Comparison of ENCODE assay signal across 9 cellular contexts in the genomic region with DNA sequence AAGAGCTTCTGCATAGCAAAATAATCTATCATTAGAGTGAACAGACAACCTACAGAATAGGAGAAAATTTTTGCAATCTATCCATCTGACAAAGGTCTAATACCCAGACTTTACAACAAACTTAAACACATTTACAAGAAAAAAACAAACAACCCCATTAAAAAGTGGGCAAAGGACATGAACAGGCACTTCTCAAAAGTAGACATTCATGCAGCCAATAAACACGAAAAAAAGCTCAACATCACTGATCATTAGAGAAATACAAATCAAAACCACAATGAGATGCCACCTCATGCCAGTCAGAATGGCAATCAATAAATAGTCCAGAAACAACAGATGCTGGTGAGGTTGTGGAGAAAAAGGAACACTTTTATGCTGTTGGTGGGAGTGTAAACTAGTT. TPM values are rescaled to one million over a fixed set of nuclear protein-coding genes. Genes with fewer than 3 reads are reported as not detected.
"Had no signal": no experiment of that assay in that cellular context is flagged by ENCODE, and none has a peak within 500 bp of the region (broad histone marks: within the 10 kb centered on the region; RNA-seq: fewer than 3 reads in every experiment).

No MANE protein-coding gene starts in this region.

RNA-seq across cellular contexts. Expression of gene ABHD12B, which starts 56.8 kb away (rescaled TPM):
- total RNA-seq: activated CD4-positive, alpha-beta T cell treated with anti-CD3 and anti-CD28 coated beads, Interleukin-2, amount 10 ng/mL, durations not matched to agents 24 days and 14 days; activated CD8-positive, alpha-beta T cell treated with anti-CD3 and anti-CD28 coated beads, Interleukin-2, amount 10 ng/mL, durations not matched to agents 7 days and 5 days; activated T-helper 1 cell treated with anti-CD3 and anti-CD28 coated beads, Interleukin-12 subunit alpha, Interleukin-12 subunit beta, Interleukin-2, Interleukin-4 antibody, amounts not matched to agents 30 ng/mL and 10 ng/mL and 1 ng/mL, durations not matched to agents 14 hours and 24 hours and 36 hours; aorta; chondrocyte; MCF 10A; PC-9; Right ventricle myocardium inferior; SK-MEL-5 had no signal
